ENCODE assay signal across 8 cellular contexts in the genomic region with DNA sequence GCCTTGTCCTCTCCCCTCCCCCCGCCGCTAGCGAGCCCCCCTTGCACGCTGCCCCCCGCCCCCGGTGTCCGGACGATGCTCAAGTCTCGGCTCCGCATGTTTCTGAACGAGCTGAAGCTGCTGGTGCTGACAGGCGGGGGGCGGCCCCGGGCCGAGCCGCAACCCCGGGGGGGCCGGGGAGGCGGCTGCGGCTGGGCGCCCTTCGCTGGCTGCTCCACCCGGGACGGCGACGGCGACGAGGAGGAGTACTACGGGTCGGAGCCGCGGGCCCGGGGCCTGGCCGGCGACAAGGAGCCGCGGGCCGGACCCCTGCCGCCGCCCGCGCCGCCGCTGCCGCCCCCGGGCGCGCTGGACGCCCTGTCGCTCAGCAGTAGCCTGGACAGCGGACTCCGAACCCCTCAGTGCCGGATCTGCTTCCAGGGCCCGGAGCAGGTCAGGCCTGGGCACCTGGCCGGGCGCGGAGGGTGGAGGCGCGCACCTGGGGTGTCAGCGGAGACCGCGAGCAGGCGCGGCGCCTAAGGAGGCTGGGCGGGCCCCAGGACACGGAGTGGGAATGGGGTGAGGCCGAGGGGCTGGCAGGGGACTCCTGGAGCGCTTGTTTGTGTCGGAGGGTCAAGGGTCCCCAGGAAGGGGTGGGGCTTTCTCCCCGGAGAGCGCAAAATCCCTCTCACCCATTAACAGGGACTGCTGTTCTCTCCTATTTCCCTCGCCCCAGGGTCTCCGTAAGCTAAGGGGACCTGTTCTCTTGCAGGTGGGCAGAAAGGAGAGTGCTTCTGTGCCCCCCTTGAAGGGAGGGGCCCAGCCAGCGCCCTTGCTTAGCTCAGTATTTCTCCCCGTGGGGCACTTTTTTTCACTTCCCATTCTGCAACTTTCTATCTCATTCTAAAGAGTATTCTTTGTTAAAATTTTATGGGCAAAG. TPM values are rescaled to one million over a fixed set of nuclear protein-coding genes. Genes with fewer than 3 reads are reported as not detected.
DNase-seq lines count a peak whose midpoint lies in the region; ATAC-seq and TF ChIP-seq lines count a peak whose summit lies in the region.

No MANE protein-coding gene starts in this region.

- peaks cover 6 to 18% of the 10 kb centered on the region in 2 experiments for H3K36me3 ChIP-seq in mesenchymal stem cell (ENCODE audit: control insufficient read depth in 1 of 2, insufficient read depth in 2 of 2, low read depth in 1 of 2, low read length in 2 of 2)
- no peaks in the 10 kb centered on the region for H3K36me3 ChIP-seq in urinary bladder (ENCODE audit: insufficient read depth)

- H3K4me1 Mint-ChIP-seq in T-cell (peaks cover 63 to 70% (median 70%) of the 10 kb centered on the region in 3 donors), chondrocyte (ENCODE audit: low read depth) (peaks cover 37% of the 10 kb centered on the region)

- H3K4me3 Mint-ChIP-seq in T-cell (peak overlapping the region; percentile 81 to 87 (median 82)), chondrocyte (ENCODE audit: unreplicated experiment) (peak overlapping the region; percentile 70)

- peak overlapping the region; percentile 35 to 58 for H3K18ac ChIP-seq in mesenchymal stem cell (ENCODE audit: low read depth in 1 of 2, low read length in 2 of 2)

- no peaks in the 10 kb centered on the region for H3K9me3 ChIP-seq in mesenchymal stem cell (ENCODE audit: control insufficient read depth, low read length)

- WGBS in mesenchymal stem cell: under 1% methylated on average over 58 of the region's 76 CpGs
- WGBS in urinary bladder: 2% methylated on average over 76 of the region's 76 CpGs

- no peak overlapping the region for H2BK5ac ChIP-seq in mesenchymal stem cell (ENCODE audit: low read depth, low read length, poor library complexity, severe bottlenecking)

- H3K4me1 ChIP-seq in mesenchymal stem cell (ENCODE audit: control insufficient read depth, insufficient read depth, low read depth, low read length): peaks cover 19% of the 10 kb centered on the region
- H3K4me1 ChIP-seq in urinary bladder (ENCODE audit: insufficient read depth): no peaks in the 10 kb centered on the region

- peak overlapping the region in 1 of 2 experiments; percentile 70 for H3K23ac ChIP-seq in mesenchymal stem cell (ENCODE audit: low read length in 2 of 2)

- peaks cover 11 to 23% of the 10 kb centered on the region in 2 experiments for H3K27me3 ChIP-seq in mesenchymal stem cell (ENCODE audit: control insufficient read depth in 1 of 2, insufficient read depth in 1 of 2, low read length in 2 of 2)

- peak; percentile 54 for DNase-seq in NCI-H748 (lab: John Stamatoyannopoulos, UW; ENCODE audit: unreplicated experiment)
- no peak for DNase-seq in NCI-H748 treated with DMSO at 0.1 percent for 48 hours (lab: John Stamatoyannopoulos, UW)
- DNase-seq in T-cell: peak in 16 of 34 experiments; percentile 20 to 55 (median 33)
- no peak for DNase-seq in chondrocyte (ENCODE audit: low spot score)
- no peak for DNase-seq in mesenchymal stem cell
- DNase-seq in amniotic stem cell (lab: John Stamatoyannopoulos, UW): no peak

- H3K9me3 Mint-ChIP-seq in T-cell: no peaks in the 10 kb centered on the region
- no peaks in the 10 kb centered on the region for H3K9me3 Mint-ChIP-seq in chondrocyte (ENCODE audit: low read depth)

- H2AK5ac ChIP-seq in mesenchymal stem cell (ENCODE audit: low read length, severe bottlenecking): no peak overlapping the region

- H3K27me3 Mint-ChIP-seq in T-cell (no peaks in the 10 kb centered on the region), chondrocyte (ENCODE audit: low read depth) (no peaks in the 10 kb centered on the region)

- H3K9ac ChIP-seq in mesenchymal stem cell (ENCODE audit: low read length): peak overlapping the region; percentile 32

- H2BK120ac ChIP-seq in mesenchymal stem cell (ENCODE audit: low read depth, low read length): no peak overlapping the region

- POLR2A ChIA-PET in T-cell (lab: Charles Lee): interaction anchor here in 1 of 2 donors (1.3 kb wide), 1 partner anchor 12 kb away, joined by 4 read pairs; the partner anchor contains the start of gene CYP27B1

- H4K91ac ChIP-seq in mesenchymal stem cell (ENCODE audit: low read length): no peak overlapping the region

- H3K4me2 ChIP-seq in mesenchymal stem cell (ENCODE audit: low read length, poor library complexity, severe bottlenecking): peak overlapping the region; percentile 96

- CTCF ChIA-PET in T-cell (lab: Charles Lee): interaction anchor here (0.5 to 2.5 kb wide), 14 partner anchors 9 to 334 kb away, joined by 3 to 14 read pairs (median 7); partner anchors contain the start of genes EEF1AKMT3 (in 1 of the 2), METTL1 (in 1 of the 2), TSFM (in 1 of the 2) and TSPAN31 (in 1 of the 2)

- peak in 2 of 4 experiments; percentile 8 to 13 for ATAC-seq in T-cell (replicated peaks in 1 of 4)
- no peak for ATAC-seq in GM21515 (IDR thresholded peaks at IDR 0.05; ENCODE audit: unreplicated experiment)

- no peak overlapping the region for H2BK15ac ChIP-seq in mesenchymal stem cell (ENCODE audit: low read depth, poor library complexity, severe bottlenecking)

- no peaks in the 10 kb centered on the region for H3K79me1 ChIP-seq in mesenchymal stem cell (replicated peaks; ENCODE audit: low read length, poor library complexity, severe bottlenecking)

- H3K14ac ChIP-seq in mesenchymal stem cell (ENCODE audit: low read length in 2 of 2): no peak overlapping the region

- H2AFZ ChIP-seq in mesenchymal stem cell (ENCODE audit: low read depth, low read length): peak overlapping the region; percentile 44

- no peak for TF ChIP-seq CTCF in chondrocyte (IDR thresholded peaks at IDR 0.05)

- H3K36me3 Mint-ChIP-seq in T-cell (peaks cover 16% of the 10 kb centered on the region), chondrocyte (ENCODE audit: low read depth) (peaks cover 14% of the 10 kb centered on the region)

- H2BK12ac ChIP-seq in mesenchymal stem cell (ENCODE audit: low read length in 2 of 2): no peak overlapping the region

- H3K4ac ChIP-seq in mesenchymal stem cell (ENCODE audit: low read depth in 1 of 2, low read length in 2 of 2): peak overlapping the region in 1 of 2 experiments; percentile 38

- H3K27ac Mint-ChIP-seq in T-cell (peak overlapping the region; percentile 93), chondrocyte (ENCODE audit: unreplicated experiment) (no peak overlapping the region)

- no peak overlapping the region for H4K8ac ChIP-seq in mesenchymal stem cell (ENCODE audit: low read length)

- H3K27ac ChIP-seq in mesenchymal stem cell (ENCODE audit: low read length, poor library complexity, severe bottlenecking): no peak overlapping the region
- H3K27ac ChIP-seq in urinary bladder (ENCODE audit: low read depth): no peak overlapping the region

- peak overlapping the region; percentile 65 to 75 for H3K4me3 ChIP-seq in mesenchymal stem cell (ENCODE audit: insufficient read depth in 1 of 2, low read depth in 1 of 2, low read length in 2 of 2)
- peak overlapping the region; percentile 85 for H3K4me3 ChIP-seq in urinary bladder (ENCODE audit: low read depth, low read length)

RNA-seq across cellular contexts. Expression of gene MARCHF9, which starts 0.8 kb away (rescaled TPM):
- total RNA-seq in T-cell (10 to 100 TPM; 45.4 to 72.9 (median 71.7) TPM), chondrocyte (17.3 to 22.1 TPM (median 21.8 TPM) in 3 replicates), urinary bladder (4.0 TPM)
- 8.2 TPM for polyA plus RNA-seq in mesenchymal stem cell (2013, experiment 1 of 2)
- 8.2 TPM for polyA plus RNA-seq in mesenchymal stem cell (2013, experiment 2 of 2)
- polyA plus RNA-seq in urinary bladder: 12.2 TPM

RNA-seq across cellular contexts. Expression of gene CDK4, which starts 3.6 kb away (rescaled TPM):
- total RNA-seq in T-cell (10 to 100 TPM; 24.1 to 53.9 (median 46.2) TPM), chondrocyte (136 to 140 TPM (median 139 TPM) in 3 replicates), urinary bladder (71.7 TPM)
- 168 TPM for polyA plus RNA-seq in mesenchymal stem cell (2013, experiment 1 of 2)
- polyA plus RNA-seq in mesenchymal stem cell (2013, experiment 2 of 2): 171 TPM
- 89.9 TPM for polyA plus RNA-seq in urinary bladder

RNA-seq across cellular contexts. Expression of gene TSPAN31, which starts 10.9 kb away (rescaled TPM):
- total RNA-seq in T-cell: 10 to 100 TPM; 12.8 to 25.6 (median 15.5) TPM
- total RNA-seq in chondrocyte: 21.2 to 29.3 TPM (median 21.5 TPM) in 3 replicates
- polyA plus RNA-seq in mesenchymal stem cell (2013, experiment 1 of 2): 22.7 TPM
- polyA plus RNA-seq in mesenchymal stem cell (2013, experiment 2 of 2): 23.2 TPM
- 42.1 TPM for total RNA-seq in urinary bladder
- polyA plus RNA-seq in urinary bladder: 48.6 TPM

RNA-seq across cellular contexts. Expression of gene CYP27B1, which starts 11.2 kb away (rescaled TPM):
- total RNA-seq in T-cell (1 to 10 TPM in 3 of 5 donors, under 1 TPM in 2; 0.76 to 2.1 (median 1.2) TPM), chondrocyte (2.1 to 3.2 TPM (median 2.3 TPM) in 3 replicates), urinary bladder (0.16 TPM)
- polyA plus RNA-seq in mesenchymal stem cell (2013, experiment 1 of 2): 0.32 TPM
- polyA plus RNA-seq in mesenchymal stem cell (2013, experiment 2 of 2): 0.29 TPM
- polyA plus RNA-seq in urinary bladder: 0.57 TPM

RNA-seq across cellular contexts. Expression of gene METTL1, which starts 16.2 kb away (rescaled TPM):
- 10 to 100 TPM; 10.3 to 17.4 (median 14.5) TPM for total RNA-seq in T-cell
- total RNA-seq in chondrocyte: 25.2 to 33.6 TPM (median 26.8 TPM) in 3 replicates
- 8.6 TPM for polyA plus RNA-seq in mesenchymal stem cell (2013, experiment 1 of 2)
- 10.3 TPM for polyA plus RNA-seq in mesenchymal stem cell (2013, experiment 2 of 2)
- 4.9 TPM for total RNA-seq in urinary bladder
- 16.1 TPM for polyA plus RNA-seq in urinary bladder
